8 cellular contexts compared by ENCODE assay signal in genomic region chr19:45424191-45425058, GRCh38. TPM values are rescaled to one million over a fixed set of nuclear protein-coding genes. Genes with fewer than 3 reads are reported as not detected.
DNase-seq lines count a peak whose midpoint lies in the region; ATAC-seq, FAIRE-seq and TF ChIP-seq lines count a peak whose summit lies in the region.

No MANE protein-coding gene starts in this region.

- peaks cover 35% of the 10 kb centered on the region for H3K79me2 ChIP-seq in keratinocyte (ENCODE audit: control insufficient read depth, insufficient read depth, low read length)

- TF ChIP-seq CTCF in bronchial epithelial cell (IDR thresholded peaks at IDR 0.05; ENCODE audit: insufficient read depth, low read length, severe bottlenecking) = no peak
- TF ChIP-seq CTCF in keratinocyte (optimal IDR thresholded peaks at IDR 0.05 in 1 of 3, IDR thresholded peaks at IDR 0.05 in 1 of 3, conservative IDR thresholded peaks at IDR 0.05 in 1 of 3; ENCODE audit: extremely low read depth in 1 of 3, insufficient read depth in 2 of 3, low read length in 3 of 3) = no peak

- ATAC-seq in HG03378 (IDR thresholded peaks at IDR 0.05; ENCODE audit: unreplicated experiment) (peak; percentile 22), HG02798 (IDR thresholded peaks at IDR 0.05; ENCODE audit: poor library complexity, unreplicated experiment) (no peak), HG02938 (IDR thresholded peaks at IDR 0.05; ENCODE audit: unreplicated experiment) (no peak)

- H3K27ac ChIP-seq in keratinocyte (ENCODE audit: control insufficient read depth, insufficient read depth, low read length) = peak overlapping the region; percentile 95

- peak overlapping the region; percentile 95 for H3K4me2 ChIP-seq in keratinocyte (ENCODE audit: control insufficient read depth, extremely low read depth, insufficient read depth, low read depth, low read length)

- peak; percentile 98 for DNase-seq in EH (ENCODE audit: low read depth)
- DNase-seq in SIG-M5 treated with dmso at 0.1 percent for 504 hours (lab: John Stamatoyannopoulos, UW; ENCODE audit: unreplicated experiment) = peak; percentile 83
- DNase-seq in bronchial epithelial cell (ENCODE audit: low read depth) = peak; percentile 98
- DNase-seq in keratinocyte (ENCODE audit: low read depth, low spot score) = peak; percentile 95
- DNase-seq in stimulated activated CD4-positive, alpha-beta T cell treated with anti-CD3 and anti-CD28 coated beads, Interleukin-15, amount 100 ng/mL, for 24 hours = peak; percentile 62

- H3K9me3 ChIP-seq in keratinocyte (ENCODE audit: control insufficient read depth, low read depth, low read length) = no peaks in the 10 kb centered on the region

- no peaks in the 10 kb centered on the region for H4K20me1 ChIP-seq in keratinocyte (ENCODE audit: control insufficient read depth, extremely low read depth, insufficient read depth, low read length)

- H3K36me3 ChIP-seq in bronchial epithelial cell (ENCODE audit: control insufficient read depth, insufficient read depth, low read length) = peaks cover 7% of the 10 kb centered on the region
- peaks cover 15 to 17% of the 10 kb centered on the region in 2 experiments for H3K36me3 ChIP-seq in keratinocyte (ENCODE audit: control insufficient read depth in 2 of 2, extremely low read depth in 1 of 2, insufficient read depth in 2 of 2, low read length in 2 of 2)

- H3K9ac ChIP-seq in keratinocyte (ENCODE audit: control insufficient read depth, extremely low read depth, insufficient read depth, low read length) = peak overlapping the region; percentile 75

- FAIRE-seq in bronchial epithelial cell (lab: Jason Lieb, UNC) (no peak), keratinocyte (lab: Jason Lieb, UNC) (peak; percentile 78)

- dilution Hi-C loops in keratinocyte (cut with MboI; ENCODE audit: extremely low pct_ligation_motif_present, low sequenced_read_pairs) = no loop called here

- peaks cover 54% of the 10 kb centered on the region for H3K4me1 ChIP-seq in keratinocyte (ENCODE audit: control insufficient read depth, extremely low read depth, insufficient read depth, low read length)

- H3K4me3 ChIP-seq in bronchial epithelial cell (ENCODE audit: low read depth, low read length) = peak overlapping the region; percentile 55
- H3K4me3 ChIP-seq in keratinocyte (ENCODE audit: control insufficient read depth in 2 of 3, extremely low read depth in 1 of 3, insufficient read depth in 2 of 3, low read depth in 1 of 3, low read length in 3 of 3) = peak overlapping the region; percentile 86 to 97 (median 91)

- H3K27me3 ChIP-seq in bronchial epithelial cell (ENCODE audit: control insufficient read depth, insufficient read depth, low read length) (no peaks in the 10 kb centered on the region), keratinocyte (ENCODE audit: control insufficient read depth, extremely low read depth, insufficient read depth, low read length) (no peaks in the 10 kb centered on the region)

- H3K9me1 ChIP-seq in keratinocyte (ENCODE audit: control insufficient read depth, extremely low read depth, insufficient read depth, low read length) = no peaks in the 10 kb centered on the region

- no peak overlapping the region for H2AFZ ChIP-seq in keratinocyte (ENCODE audit: control insufficient read depth, low read length)

RNA-seq across cellular contexts. Expression of gene ERCC1, which starts 0.7 kb away (rescaled TPM):
- total RNA-seq in bronchial epithelial cell = 65.0 and 78.5 TPM in 2 replicates
- polyA plus RNA-seq in keratinocyte = 175 to 250 TPM (median 208 TPM) in 3 replicates
- polyA plus RNA-seq in keratinocyte (2011; ENCODE audit: low read depth) = 82.8 TPM
- polyA plus RNA-seq in keratinocyte (2011; cell fraction: cytosol; rRNA removed) = 164 and 279 TPM in 2 replicates
- polyA plus RNA-seq in keratinocyte (2011; cell fraction: nucleus; rRNA removed) = 216 and 294 TPM in 2 replicates
- polyA plus RNA-seq in keratinocyte (2012; ENCODE audit: low replicate concordance) = 116 and 285 TPM in 2 replicates
- 165 to 373 TPM (median 217 TPM) in 3 replicates for polyA minus RNA-seq in keratinocyte
- 284 TPM for polyA minus RNA-seq in keratinocyte (2011; cell fraction: cytosol; rRNA and poly(A)+ RNA removed)
- polyA minus RNA-seq in keratinocyte (2011; cell fraction: nucleus; rRNA and poly(A)+ RNA removed) = 59.1 and 65.1 TPM in 2 replicates

RNA-seq across cellular contexts. Expression of gene POLR1G, which starts 18.0 kb away (rescaled TPM):
- 8.8 and 16.8 TPM in 2 replicates for total RNA-seq in bronchial epithelial cell
- 8.0 to 16.8 TPM (median 9.8 TPM) in 3 replicates for polyA plus RNA-seq in keratinocyte
- 7.1 TPM for polyA plus RNA-seq in keratinocyte (2011; ENCODE audit: low read depth)
- 5.9 and 10.6 TPM in 2 replicates for polyA plus RNA-seq in keratinocyte (2011; cell fraction: cytosol; rRNA removed)
- polyA plus RNA-seq in keratinocyte (2011; cell fraction: nucleus; rRNA removed) = 9.5 and 11.2 TPM in 2 replicates
- polyA plus RNA-seq in keratinocyte (2012; ENCODE audit: low replicate concordance) = 5.5 and 14.5 TPM in 2 replicates
- polyA minus RNA-seq in keratinocyte = 2.8 to 8.4 TPM (median 2.9 TPM) in 3 replicates
- polyA minus RNA-seq in keratinocyte (2011; cell fraction: cytosol; rRNA and poly(A)+ RNA removed) = 8.4 TPM
- polyA minus RNA-seq in keratinocyte (2011; cell fraction: nucleus; rRNA and poly(A)+ RNA removed) = 5.2 and 5.7 TPM in 2 replicates

RNA-seq across cellular contexts. Expression of gene PPP1R13L, which starts 19.6 kb away (rescaled TPM):
- total RNA-seq in bronchial epithelial cell = 16.6 and 31.2 TPM in 2 replicates
- 31.2 to 94.8 TPM (median 38.3 TPM) in 3 replicates for polyA plus RNA-seq in keratinocyte
- 90.7 TPM for polyA plus RNA-seq in keratinocyte (2011; ENCODE audit: low read depth)
- 63.8 and 111 TPM in 2 replicates for polyA plus RNA-seq in keratinocyte (2011; cell fraction: cytosol; rRNA removed)
- polyA plus RNA-seq in keratinocyte (2011; cell fraction: nucleus; rRNA removed) = 184 and 244 TPM in 2 replicates
- 205 and 317 TPM in 2 replicates for polyA plus RNA-seq in keratinocyte (2012; ENCODE audit: low replicate concordance)
- polyA minus RNA-seq in keratinocyte = 45.6 to 117 TPM (median 49.2 TPM) in 3 replicates
- polyA minus RNA-seq in keratinocyte (2011; cell fraction: cytosol; rRNA and poly(A)+ RNA removed) = 168 TPM
- 82.1 and 99.1 TPM in 2 replicates for polyA minus RNA-seq in keratinocyte (2011; cell fraction: nucleus; rRNA and poly(A)+ RNA removed)

RNA-seq across cellular contexts. Expression of gene FOSB, which starts 43.4 kb away (rescaled TPM):
- 3.6 and 4.2 TPM in 2 replicates for total RNA-seq in bronchial epithelial cell
- 0.27 to 4.6 TPM (median 3.9 TPM) in 3 replicates for polyA plus RNA-seq in keratinocyte
- 7.5 TPM for polyA plus RNA-seq in keratinocyte (2011; ENCODE audit: low read depth)
- 1.2 and 2.5 TPM in 2 replicates for polyA plus RNA-seq in keratinocyte (2011; cell fraction: cytosol; rRNA removed)
- 69.0 and 109 TPM in 2 replicates for polyA plus RNA-seq in keratinocyte (2011; cell fraction: nucleus; rRNA removed)
- 0.37 and 11.7 TPM in 2 replicates for polyA plus RNA-seq in keratinocyte (2012; ENCODE audit: low replicate concordance)
- 2.9 to 15.1 TPM (median 9.2 TPM) in 3 replicates for polyA minus RNA-seq in keratinocyte
- polyA minus RNA-seq in keratinocyte (2011; cell fraction: cytosol; rRNA and poly(A)+ RNA removed) = 1.7 TPM
- 41.5 and 54.1 TPM in 2 replicates for polyA minus RNA-seq in keratinocyte (2011; cell fraction: nucleus; rRNA and poly(A)+ RNA removed)

RNA-seq across cellular contexts. Expression of gene ERCC2, which starts 54.1 kb away (rescaled TPM):
- total RNA-seq in bronchial epithelial cell = 3.9 and 4.6 TPM in 2 replicates
- 24.7 to 34.4 TPM (median 27.6 TPM) in 3 replicates for polyA plus RNA-seq in keratinocyte
- 2.9 TPM for polyA plus RNA-seq in keratinocyte (2011; ENCODE audit: low read depth)
- polyA plus RNA-seq in keratinocyte (2011; cell fraction: cytosol; rRNA removed) = 24.4 and 26.6 TPM in 2 replicates
- polyA plus RNA-seq in keratinocyte (2011; cell fraction: nucleus; rRNA removed) = 51.5 and 59.4 TPM in 2 replicates
- polyA plus RNA-seq in keratinocyte (2012; ENCODE audit: low replicate concordance) = 7.5 and 32.9 TPM in 2 replicates
- polyA minus RNA-seq in keratinocyte = 34.5 to 96.1 TPM (median 45.2 TPM) in 3 replicates
- polyA minus RNA-seq in keratinocyte (2011; cell fraction: cytosol; rRNA and poly(A)+ RNA removed) = 29.7 TPM
- polyA minus RNA-seq in keratinocyte (2011; cell fraction: nucleus; rRNA and poly(A)+ RNA removed) = 21.5 and 25.8 TPM in 2 replicates
